ENCODE assay signal across 1 cellular context in the genomic region with DNA sequence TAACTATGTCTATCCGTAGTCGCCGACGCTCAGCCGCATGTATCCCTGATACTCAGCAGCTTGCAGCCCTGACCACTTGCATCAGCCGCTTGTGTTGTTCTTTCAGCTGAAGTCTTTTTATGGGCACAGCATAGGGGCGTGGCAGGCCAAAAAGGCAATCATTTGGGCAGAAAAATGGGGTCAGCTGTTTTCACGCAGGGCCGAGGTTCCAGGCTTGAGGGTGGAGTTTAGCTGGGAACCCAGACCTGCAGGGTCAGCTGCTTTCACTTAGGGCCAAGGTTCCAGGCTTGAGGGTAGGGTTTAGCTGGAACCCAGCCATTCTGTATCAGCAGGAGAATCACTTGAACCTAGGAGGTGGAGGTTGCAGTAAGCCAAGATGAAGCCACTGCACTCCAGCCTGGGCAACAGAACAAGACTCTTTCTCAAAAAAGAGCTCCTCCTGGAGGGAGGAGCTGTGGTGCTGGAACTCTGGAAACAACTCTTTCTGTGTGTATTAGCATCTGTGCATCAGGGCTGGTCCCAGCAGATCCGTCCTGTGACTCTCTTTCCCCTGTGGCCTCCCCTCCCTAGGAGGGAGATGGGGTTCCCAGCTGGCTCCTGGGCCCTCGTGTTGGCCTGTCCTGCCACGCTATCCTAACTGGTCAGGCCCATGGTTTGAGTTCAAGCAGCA.
TF ChIP-seq lines count a peak whose summit lies in the region.

No MANE protein-coding gene starts in this region.

TF ChIP-seq in endothelial cell of umbilical vein, 7 proteins besides CTCF, POLR2A, EP300 and RAD21:
- TF ChIP-seq POLR2AphosphoS5 (IDR thresholded peaks at IDR 0.05; ENCODE audit: insufficient read depth, low read depth, low read length) (no peak), MYC (IDR thresholded peaks at IDR 0.05; ENCODE audit: low read depth, low read length) (no peak)
